Comparison of ENCODE assay signal across 1 cellular context in the genomic region with DNA sequence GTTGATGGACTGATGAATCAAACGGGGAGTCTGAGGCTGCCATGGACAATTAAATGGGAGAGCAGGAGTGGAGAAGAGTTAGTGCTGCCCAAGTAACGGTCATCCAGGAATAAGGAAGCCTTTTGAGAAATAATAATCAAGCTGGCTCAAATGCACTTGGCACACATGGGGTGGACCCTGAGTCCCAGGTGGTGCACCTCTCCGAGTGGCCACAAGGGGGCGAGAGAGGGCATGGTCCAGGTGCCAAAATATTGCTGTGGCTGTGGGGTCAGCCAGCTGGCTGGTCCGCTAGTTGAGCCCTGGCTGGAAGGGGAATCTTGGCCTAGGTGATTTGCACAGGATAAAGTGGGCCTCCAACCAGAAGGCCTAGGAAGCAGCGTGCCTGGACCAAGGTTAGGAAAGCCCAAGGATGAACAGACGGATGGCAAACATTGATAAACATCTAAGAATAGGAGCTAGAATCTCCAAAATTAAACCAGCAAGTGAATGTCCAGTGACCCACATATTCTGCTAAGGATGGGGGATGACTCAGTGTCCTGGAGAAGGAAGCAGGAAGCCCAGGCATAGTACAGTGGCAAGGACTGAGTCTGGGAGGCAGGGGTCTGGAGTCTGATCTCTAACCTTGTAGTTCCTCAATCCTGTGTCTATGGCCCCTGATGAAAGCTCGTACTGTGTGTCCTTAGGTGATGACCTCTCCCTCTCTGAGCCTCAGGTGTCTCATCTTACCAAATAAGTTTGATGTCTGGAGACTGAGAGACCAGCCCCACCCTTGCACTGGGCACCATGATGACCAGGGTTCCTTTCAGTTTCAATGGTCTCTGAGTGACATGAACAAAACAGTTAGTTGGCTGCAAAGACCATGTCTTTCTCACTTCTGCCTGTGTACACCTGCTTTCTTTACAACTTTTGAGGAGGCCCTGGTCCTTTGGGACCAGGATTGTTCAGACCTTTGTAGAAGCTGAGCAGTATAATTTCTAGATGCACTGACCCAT.
TF ChIP-seq lines count a peak whose summit lies in the region.

No MANE protein-coding gene starts in this region.

TF ChIP-seq in K562, 482 proteins besides CTCF, POLR2A, EP300 and RAD21 (continued from another document):
- TF ChIP-seq, protein P1, sequence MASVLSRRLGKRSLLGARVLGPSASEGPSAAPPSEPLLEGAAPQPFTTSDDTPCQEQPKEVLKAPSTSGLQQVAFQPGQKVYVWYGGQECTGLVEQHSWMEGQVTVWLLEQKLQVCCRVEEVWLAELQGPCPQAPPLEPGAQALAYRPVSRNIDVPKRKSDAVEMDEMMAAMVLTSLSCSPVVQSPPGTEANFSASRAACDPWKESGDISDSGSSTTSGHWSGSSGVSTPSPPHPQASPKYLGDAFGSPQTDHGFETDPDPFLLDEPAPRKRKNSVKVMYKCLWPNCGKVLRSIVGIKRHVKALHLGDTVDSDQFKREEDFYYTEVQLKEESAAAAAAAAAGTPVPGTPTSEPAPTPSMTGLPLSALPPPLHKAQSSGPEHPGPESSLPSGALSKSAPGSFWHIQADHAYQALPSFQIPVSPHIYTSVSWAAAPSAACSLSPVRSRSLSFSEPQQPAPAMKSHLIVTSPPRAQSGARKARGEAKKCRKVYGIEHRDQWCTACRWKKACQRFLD (CRISPR knock-in tag; IDR thresholded peaks at IDR 0.05): no peak
- peak; percentile 60; the same call in 1 of the 2 replicates for TF ChIP-seq KLF16 (IDR thresholded peaks at IDR 0.05)
- TF ChIP-seq JUNB (CRISPR knock-in tag; conservative IDR thresholded peaks at IDR 0.05): no peak; the same call in 1 of the 2 replicates
- TF ChIP-seq CBFA2T3 (IDR thresholded peaks at IDR 0.05): peak; percentile 20; the same call in 1 of the 2 replicates
- peak in 1 of 2 experiments; percentile 47; a peak in 1 of 4 replicates for TF ChIP-seq RCOR1 (IDR thresholded peaks at IDR 0.05; ENCODE audit: borderline replicate concordance in 1 of 2, low read depth in 2 of 2, low read length in 2 of 2)
- TF ChIP-seq GABPB1 (CRISPR knock-in tag; IDR thresholded peaks at IDR 0.05): 0 out of 2 replicates have a peak, but pooled peaks have one; percentile 26
- no peak for TF ChIP-seq CREB1 (IDR thresholded peaks at IDR 0.05)
- peak; percentile 23; the same call in 1 of the 2 replicates for TF ChIP-seq CREB1 (CRISPR knock-in tag; IDR thresholded peaks at IDR 0.05)
- peak; percentile 57; the same call in 1 of the 2 replicates for TF ChIP-seq RB1 (IDR thresholded peaks at IDR 0.05; ENCODE audit: low read depth)
